Comparison of ENCODE assay signal across 1 cellular context in genomic region chr9:126722922-126723806, GRCh38.
TF ChIP-seq lines count a peak whose summit lies in the region.

No MANE protein-coding gene starts in this region.

TF ChIP-seq in H1, 55 proteins besides CTCF, POLR2A, EP300 and RAD21 (continued from another document):
- TF ChIP-seq, protein P1, sequence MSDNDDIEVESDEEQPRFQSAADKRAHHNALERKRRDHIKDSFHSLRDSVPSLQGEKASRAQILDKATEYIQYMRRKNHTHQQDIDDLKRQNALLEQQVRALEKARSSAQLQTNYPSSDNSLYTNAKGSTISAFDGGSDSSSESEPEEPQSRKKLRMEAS (IDR thresholded peaks at IDR 0.05): peak; percentile 26; the same call in 1 of the 2 replicates
- no peak for TF ChIP-seq SAP30 (IDR thresholded peaks at IDR 0.05; ENCODE audit: insufficient read depth, insufficient replicate concordance, low read length)
